In the genomic region with DNA sequence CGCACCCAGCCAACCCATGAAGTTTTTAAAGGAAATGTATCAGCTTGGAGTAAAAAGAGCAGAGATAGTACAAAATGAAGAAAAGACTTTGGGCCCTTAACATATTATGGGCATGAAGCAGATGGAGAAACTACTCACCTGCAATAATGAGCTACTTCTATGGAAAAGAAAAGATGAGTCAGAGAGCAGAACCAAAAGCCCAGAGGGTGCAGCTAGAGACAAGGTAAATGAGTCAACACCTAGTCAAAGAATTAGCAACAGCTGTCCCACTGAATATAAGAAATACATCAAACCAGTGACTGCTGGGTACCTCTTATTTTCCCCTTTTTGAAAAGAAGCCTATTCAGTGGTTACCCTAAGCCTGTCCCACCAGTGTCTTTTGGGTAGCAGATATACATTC, we compare ENCODE assay signal across 19 cellular contexts.
A peak's percentile ranks its signal among the peaks of the same experiment; 100 is the strongest.
DNase-seq lines count a peak whose midpoint lies in the region; ATAC-seq and TF ChIP-seq lines count a peak whose summit lies in the region.
"Had no signal": no experiment of that assay in that cellular context is flagged by ENCODE, and none has a peak within 500 bp of the region (broad histone marks: within the 10 kb centered on the region; RNA-seq: fewer than 3 reads in every experiment).

No MANE protein-coding gene starts in this region.

- no peak overlapping the region for H3K4ac ChIP-seq in trophoblast cell (ENCODE audit: low read depth, low read length)

- H3K9me3 ChIP-seq in trophoblast cell (ENCODE audit: insufficient read depth, low read depth, low read length) = no peaks in the 10 kb centered on the region
- H3K9me3 ChIP-seq: esophagus squamous epithelium, suprapubic skin had no signal

- H3K79me1 ChIP-seq in trophoblast cell (ENCODE audit: low read length) = no peaks in the 10 kb centered on the region

- no peak overlapping the region for H2BK12ac ChIP-seq in trophoblast cell (ENCODE audit: low read length)

- H3K9me3 Mint-ChIP-seq in activated CD8-positive, alpha-beta T cell treated with anti-CD3 and anti-CD28 coated beads for 36 hours = no peaks in the 10 kb centered on the region
- H3K9me3 Mint-ChIP-seq in activated CD8-positive, alpha-beta T cell treated with anti-CD3 and anti-CD28 coated beads, Interleukin-2, amount 10 ng/mL, durations not matched to agents 7 days and 5 days (ENCODE audit: insufficient read depth) = no peaks in the 10 kb centered on the region
- H3K9me3 Mint-ChIP-seq in activated T-helper 17 cell treated with anti-CD3 and anti-CD28 coated beads, Interleukin-2, amount 50 U/mL, for 72 hours = no peaks in the 10 kb centered on the region
- H3K9me3 Mint-ChIP-seq: memory B cell; T-helper 2 cell treated with Interferon-gamma antibody and Interleukin-4, amounts not matched to agents 5 μg/mL and 100 μg/mL, for 36 hours; WTC11 had no signal

- TF ChIP-seq CTCF in activated CD8-positive, alpha-beta T cell treated with anti-CD3 and anti-CD28 coated beads for 36 hours (IDR thresholded peaks at IDR 0.05) = no peak

- peak; percentile 6 for DNase-seq in activated CD8-positive, alpha-beta T cell treated with anti-CD3 and anti-CD28 coated beads for 36 hours
- DNase-seq in activated CD8-positive, alpha-beta T cell treated with anti-CD3 and anti-CD28 coated beads, Interleukin-2, amount 10 ng/mL, durations not matched to agents 7 days and 5 days = no peak
- DNase-seq in LHCN-M2 (ENCODE audit: low read depth) (peak; percentile 75), trophoblast cell (peak; percentile 52 to 70), NCI-H524 (lab: John Stamatoyannopoulos, UW) (no peak), NCI-H748 treated with DMSO at 0.1 percent for 48 hours (lab: John Stamatoyannopoulos, UW) (no peak)
- DNase-seq in stimulated activated CD8-positive, alpha-beta memory T cell treated with anti-CD3 and anti-CD28 coated beads, Interleukin-4, amount 100 ng/mL, for 48 hours = no peak
- DNase-seq: ACHN, aorta, C1 segment of cervical spinal cord, esophagus squamous epithelium, NCI-H1417 treated with DMSO at 0.1 percent for 48 hours, NCI-H510A treated with DMSO at 0.1 percent for 48 hours, retina had no signal

- peak; percentile 83 for ATAC-seq in activated CD8-positive, alpha-beta T cell treated with anti-CD3 and anti-CD28 coated beads for 36 hours
- ATAC-seq in activated CD8-positive, alpha-beta T cell treated with anti-CD3 and anti-CD28 coated beads, Interleukin-2, amount 10 ng/mL, durations not matched to agents 7 days and 5 days = no peak
- ATAC-seq in activated T-helper 17 cell treated with anti-CD3 and anti-CD28 coated beads, Interleukin-2, amount 50 U/mL, for 72 hours (replicated peaks) = peak; percentile 94
- ATAC-seq: WTC11 had no signal

- H2AFZ ChIP-seq in trophoblast cell (ENCODE audit: insufficient read depth, low read length, poor library complexity) = no peak overlapping the region

- no peak overlapping the region for H3K9ac ChIP-seq in trophoblast cell (ENCODE audit: low read length)

- peaks cover 0 to 3% of the 10 kb centered on the region in 2 experiments for H3K4me1 ChIP-seq in trophoblast cell (ENCODE audit: control insufficient read depth in 1 of 2, insufficient read depth in 2 of 2, low read length in 2 of 2)
- H3K4me1 ChIP-seq: suprapubic skin had no signal

- H3K36me3 ChIP-seq in trophoblast cell (ENCODE audit: control insufficient read depth in 1 of 2, insufficient read depth in 2 of 2, low read length in 2 of 2) = peaks cover 0 to 4% of the 10 kb centered on the region in 2 experiments
- H3K36me3 ChIP-seq: suprapubic skin had no signal

- no peak overlapping the region for H3K23ac ChIP-seq in trophoblast cell (ENCODE audit: low read length)

- no peak overlapping the region for H2BK5ac ChIP-seq in trophoblast cell (ENCODE audit: low read depth, low read length, poor library complexity)

- no peak overlapping the region for H4K91ac ChIP-seq in trophoblast cell (ENCODE audit: low read depth, low read length)

- H3K27me3 ChIP-seq in trophoblast cell (ENCODE audit: insufficient read depth, low read length) = no peaks in the 10 kb centered on the region
- H3K27me3 ChIP-seq: esophagus squamous epithelium, suprapubic skin had no signal

- intact Hi-C loops in activated CD8-positive, alpha-beta T cell treated with anti-CD3 and anti-CD28 coated beads for 36 hours (cut with micrococcal nuclease) = no loop called here

- no CpG with 5 or more reads among the region's 1 CpG for WGBS in trophoblast cell (ENCODE audit: extremely low coverage, insufficient coverage, insufficient read length)

- CTCF ChIA-PET in activated CD8-positive, alpha-beta T cell treated with anti-CD3 and anti-CD28 coated beads for 36 hours (lab: Charles Lee) = no interaction called here
- CTCF ChIA-PET in activated CD8-positive, alpha-beta T cell treated with anti-CD3 and anti-CD28 coated beads, Interleukin-2, amount 10 ng/mL, durations not matched to agents 7 days and 5 days (lab: Charles Lee) = no interaction called here

- H3K27ac ChIP-seq in trophoblast cell (ENCODE audit: low read depth, low read length) = no peak overlapping the region
- H3K27ac ChIP-seq: suprapubic skin had no signal

- H3K4me1 Mint-ChIP-seq in activated CD8-positive, alpha-beta T cell treated with anti-CD3 and anti-CD28 coated beads for 36 hours (ENCODE audit: low read depth) = peaks cover 5% of the 10 kb centered on the region
- H3K4me1 Mint-ChIP-seq in activated CD8-positive, alpha-beta T cell treated with anti-CD3 and anti-CD28 coated beads, Interleukin-2, amount 10 ng/mL, durations not matched to agents 7 days and 5 days (ENCODE audit: low read depth) = no peaks in the 10 kb centered on the region
- no peaks in the 10 kb centered on the region for H3K4me1 Mint-ChIP-seq in activated T-helper 17 cell treated with anti-CD3 and anti-CD28 coated beads, Interleukin-2, amount 50 U/mL, for 72 hours
- H3K4me1 Mint-ChIP-seq: memory B cell had no signal

- H3K27ac Mint-ChIP-seq in activated CD8-positive, alpha-beta T cell treated with anti-CD3 and anti-CD28 coated beads for 36 hours = no peak overlapping the region
- no peak overlapping the region for H3K27ac Mint-ChIP-seq in activated CD8-positive, alpha-beta T cell treated with anti-CD3 and anti-CD28 coated beads, Interleukin-2, amount 10 ng/mL, durations not matched to agents 7 days and 5 days
- no peak overlapping the region for H3K27ac Mint-ChIP-seq in activated T-helper 17 cell treated with anti-CD3 and anti-CD28 coated beads, Interleukin-2, amount 50 U/mL, for 72 hours
- H3K27ac Mint-ChIP-seq: memory B cell; T-helper 2 cell treated with Interferon-gamma antibody and Interleukin-4, amounts not matched to agents 5 μg/mL and 100 μg/mL, for 36 hours had no signal

- H4K12ac ChIP-seq in trophoblast cell (ENCODE audit: low read depth, low read length) = no peak overlapping the region

- H2BK120ac ChIP-seq in trophoblast cell (ENCODE audit: insufficient read depth, low read length, poor library complexity) = no peak overlapping the region

- no peak overlapping the region for H3K4me2 ChIP-seq in trophoblast cell (ENCODE audit: low read length)

- no peaks in the 10 kb centered on the region for H3K36me3 Mint-ChIP-seq in activated CD8-positive, alpha-beta T cell treated with anti-CD3 and anti-CD28 coated beads for 36 hours (ENCODE audit: low read depth)
- no peaks in the 10 kb centered on the region for H3K36me3 Mint-ChIP-seq in activated CD8-positive, alpha-beta T cell treated with anti-CD3 and anti-CD28 coated beads, Interleukin-2, amount 10 ng/mL, durations not matched to agents 7 days and 5 days (ENCODE audit: low read depth)
- H3K36me3 Mint-ChIP-seq in activated T-helper 17 cell treated with anti-CD3 and anti-CD28 coated beads, Interleukin-2, amount 50 U/mL, for 72 hours (ENCODE audit: low read depth) = no peaks in the 10 kb centered on the region
- H3K36me3 Mint-ChIP-seq: memory B cell, WTC11 had no signal

- no peak overlapping the region for H3K4me3 ChIP-seq in trophoblast cell (ENCODE audit: low read depth, low read length)
- H3K4me3 ChIP-seq: esophagus squamous epithelium, suprapubic skin had no signal

- H2AK5ac ChIP-seq in trophoblast cell (ENCODE audit: low read length) = no peak overlapping the region

- no peak overlapping the region for H3K18ac ChIP-seq in trophoblast cell (ENCODE audit: low read length)

- no peak overlapping the region for H3K14ac ChIP-seq in trophoblast cell (ENCODE audit: low read length)

- no peak overlapping the region for H3K4me3 Mint-ChIP-seq in activated CD8-positive, alpha-beta T cell treated with anti-CD3 and anti-CD28 coated beads for 36 hours
- H3K4me3 Mint-ChIP-seq in activated CD8-positive, alpha-beta T cell treated with anti-CD3 and anti-CD28 coated beads, Interleukin-2, amount 10 ng/mL, durations not matched to agents 7 days and 5 days = no peak overlapping the region
- H3K4me3 Mint-ChIP-seq in activated T-helper 17 cell treated with anti-CD3 and anti-CD28 coated beads, Interleukin-2, amount 50 U/mL, for 72 hours = no peak overlapping the region
- H3K4me3 Mint-ChIP-seq: memory B cell; T-helper 2 cell treated with Interferon-gamma antibody and Interleukin-4, amounts not matched to agents 5 μg/mL and 100 μg/mL, for 36 hours; WTC11 had no signal

- peaks cover 13% of the 10 kb centered on the region for H3K27me3 Mint-ChIP-seq in activated CD8-positive, alpha-beta T cell treated with anti-CD3 and anti-CD28 coated beads for 36 hours
- H3K27me3 Mint-ChIP-seq in activated CD8-positive, alpha-beta T cell treated with anti-CD3 and anti-CD28 coated beads, Interleukin-2, amount 10 ng/mL, durations not matched to agents 7 days and 5 days (ENCODE audit: low read depth) = peaks cover 17% of the 10 kb centered on the region
- peaks cover 30% of the 10 kb centered on the region for H3K27me3 Mint-ChIP-seq in activated T-helper 17 cell treated with anti-CD3 and anti-CD28 coated beads, Interleukin-2, amount 50 U/mL, for 72 hours

- POLR2A ChIA-PET in activated CD8-positive, alpha-beta T cell treated with anti-CD3 and anti-CD28 coated beads for 36 hours (lab: Charles Lee) = no interaction called here
- POLR2A ChIA-PET in activated CD8-positive, alpha-beta T cell treated with anti-CD3 and anti-CD28 coated beads, Interleukin-2, amount 10 ng/mL, durations not matched to agents 7 days and 5 days (lab: Charles Lee) = no interaction called here

- no peak overlapping the region for H4K8ac ChIP-seq in trophoblast cell (ENCODE audit: low read depth, low read length)

- H3K79me2 ChIP-seq in trophoblast cell (ENCODE audit: control insufficient read depth, insufficient read depth, low read length, poor library complexity) = no peaks in the 10 kb centered on the region

Comparison
In these comparisons a context has a peak if more than half of its experiments do, and no peak if none do; other contexts are left out.
1. DNase-seq: peak in activated CD8-positive, alpha-beta T cell treated with anti-CD3 and anti-CD28 coated beads for 36 hours (single experiment), LHCN-M2 (single experiment) and trophoblast cell (2 of 2); none in activated CD8-positive, alpha-beta T cell treated with anti-CD3 and anti-CD28 coated beads, Interleukin-2, amount 10 ng/mL, durations not matched to agents 7 days and 5 days (single experiment), stimulated activated CD8-positive, alpha-beta memory T cell treated with anti-CD3 and anti-CD28 coated beads, Interleukin-4, amount 100 ng/mL, for 48 hours (single experiment), NCI-H524 (0 of 2) and NCI-H748 treated with DMSO at 0.1 percent for 48 hours (single experiment).